Comparison of ENCODE assay signal across 16 cellular contexts in the genomic region with DNA sequence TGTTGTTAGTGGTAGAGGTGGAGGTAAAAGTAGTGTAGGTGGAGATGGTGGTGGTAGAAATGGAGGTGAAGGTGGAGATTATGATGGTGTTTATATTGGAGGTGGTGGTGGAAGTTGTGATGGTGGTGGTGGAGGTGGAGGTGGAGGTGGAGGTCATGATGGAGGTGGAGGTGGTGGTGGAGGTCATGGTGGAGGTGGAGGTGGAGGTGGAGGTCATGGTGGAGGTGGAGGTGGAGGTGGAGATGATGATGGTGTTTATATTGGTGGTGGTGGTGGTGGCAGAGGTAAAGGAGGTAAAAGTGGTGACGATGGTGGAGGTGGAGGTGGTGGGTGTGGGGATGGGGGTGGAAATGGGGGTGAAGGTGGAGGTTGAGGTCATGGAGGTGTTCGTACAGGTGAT.
"Had no signal": no experiment of that assay in that cellular context is flagged by ENCODE, and none has a peak within 500 bp of the region (broad histone marks: within the 10 kb centered on the region; RNA-seq: fewer than 3 reads in every experiment).

No MANE protein-coding gene starts in this region.

- H3K4me3 ChIP-seq: dorsolateral prefrontal cortex, esophagus muscularis mucosa, lung, right lobe of liver, spleen, vagina had no signal

- H3K36me3 ChIP-seq: esophagus muscularis mucosa, right lobe of liver, spleen, vagina had no signal

- FAIRE-seq: endometrium had no signal

- H3K27me3 ChIP-seq: esophagus muscularis mucosa, vagina had no signal

- H3K9me3 ChIP-seq: esophagus muscularis mucosa, right lobe of liver, spleen, vagina had no signal

- H3K27ac ChIP-seq: dorsolateral prefrontal cortex, esophagus muscularis mucosa, right lobe of liver, spleen, vagina had no signal

- H3K4me1 ChIP-seq: spleen had no signal

- ATAC-seq: activated T-helper 17 cell treated with anti-CD3 and anti-CD28 coated beads, Interleukin-2, amount 50 U/mL, for 72 hours; WTC11 had no signal

- DNase-seq: activated CD4-positive, alpha-beta T cell treated with anti-CD3 and anti-CD28 coated beads for 48 hours; activated T-cell treated with anti-CD3 and anti-CD28 coated beads for 4 hours; dorsolateral prefrontal cortex; hypothalamus; naive B cell; nucleus accumbens; right lobe of liver; spleen; stimulated activated CD4-positive, alpha-beta T cell treated with anti-CD3 and anti-CD28 coated beads, Interleukin-1b, Interleukin-23, amount 100 ng/mL, for 48 hours; T-helper 1 cell had no signal
